In the genomic region with DNA sequence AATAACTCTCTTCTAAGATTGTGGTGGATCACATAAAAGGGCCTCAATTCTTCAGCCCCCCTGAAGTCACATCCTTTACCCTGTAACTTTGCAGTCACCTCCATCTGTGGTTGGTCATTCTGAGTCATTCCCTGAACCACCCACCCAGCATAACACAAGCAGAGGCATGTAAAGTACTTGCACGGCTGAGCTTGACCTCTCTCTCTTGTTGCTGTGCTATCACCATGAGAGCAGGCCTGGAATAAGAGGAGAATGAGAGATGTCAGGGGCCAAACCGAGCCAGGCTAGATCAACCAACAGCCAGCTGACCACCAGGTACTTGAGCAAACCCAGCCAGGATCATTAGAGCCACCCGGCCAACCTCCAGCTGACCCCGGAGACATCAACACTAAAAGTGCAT, we compare ENCODE assay signal across 1 cellular context.
TF ChIP-seq lines count a peak whose summit lies in the region.

No MANE protein-coding gene starts in this region.

TF ChIP-seq in GM12878, 131 proteins besides CTCF, POLR2A, EP300 and RAD21 (continued from another document):
- TF ChIP-seq MEF2A (IDR thresholded peaks at IDR 0.05; ENCODE audit: insufficient read depth, low read depth, low read length) (0 out of 2 replicates have a peak, but pooled peaks have one; percentile 14), NFYA (IDR thresholded peaks at IDR 0.05; ENCODE audit: borderline replicate concordance, low read depth, low read length) (no peak), NBN (IDR thresholded peaks at IDR 0.05) (peak; percentile 48; the same call in 1 of the 2 replicates), CBX5 (IDR thresholded peaks at IDR 0.05; ENCODE audit: low read depth) (no peak), ASH2L (IDR thresholded peaks at IDR 0.05; ENCODE audit: borderline replicate concordance, low read depth) (no peak), YBX1 (IDR thresholded peaks at IDR 0.05) (no peak), ZNF24 (IDR thresholded peaks at IDR 0.05) (no peak), WRNIP1 (IDR thresholded peaks at IDR 0.05; ENCODE audit: borderline replicate concordance, low read depth, low read length) (no peak), NR2C1 (IDR thresholded peaks at IDR 0.05) (no peak), RFX5 (IDR thresholded peaks at IDR 0.05; ENCODE audit: low read depth, low read length) (no peak), IKZF2 (IDR thresholded peaks at IDR 0.05) (peak; percentile 48 to 54; a peak in 3 of 4 replicates), RAD51 (IDR thresholded peaks at IDR 0.05) (no peak), ZSCAN29 (IDR thresholded peaks at IDR 0.05) (no peak), KLF5 (IDR thresholded peaks at IDR 0.05; ENCODE audit: partially characterized antibody) (no peak), BCL11A (IDR thresholded peaks at IDR 0.05; ENCODE audit: low read depth, low read length) (peak; percentile 97), NR2C2 (IDR thresholded peaks at IDR 0.05; ENCODE audit: borderline replicate concordance, control insufficient read depth, insufficient read length, low read depth) (no peak), EZH2 (IDR thresholded peaks at IDR 0.05; ENCODE audit: borderline replicate concordance, control insufficient read depth, low read depth, low read length) (no peak), HCFC1 (IDR thresholded peaks at IDR 0.05; ENCODE audit: low read length) (no peak), SPI1 (IDR thresholded peaks at IDR 0.05; ENCODE audit: borderline replicate concordance, insufficient read depth, low read depth, low read length) (no peak), DPF2 (IDR thresholded peaks at IDR 0.05) (peak; percentile 90), CBX3 (IDR thresholded peaks at IDR 0.05; ENCODE audit: borderline replicate concordance, low read depth) (no peak), BRCA1 (IDR thresholded peaks at IDR 0.05; ENCODE audit: low read depth, low read length) (no peak)
- TF ChIP-seq, protein P1, sequence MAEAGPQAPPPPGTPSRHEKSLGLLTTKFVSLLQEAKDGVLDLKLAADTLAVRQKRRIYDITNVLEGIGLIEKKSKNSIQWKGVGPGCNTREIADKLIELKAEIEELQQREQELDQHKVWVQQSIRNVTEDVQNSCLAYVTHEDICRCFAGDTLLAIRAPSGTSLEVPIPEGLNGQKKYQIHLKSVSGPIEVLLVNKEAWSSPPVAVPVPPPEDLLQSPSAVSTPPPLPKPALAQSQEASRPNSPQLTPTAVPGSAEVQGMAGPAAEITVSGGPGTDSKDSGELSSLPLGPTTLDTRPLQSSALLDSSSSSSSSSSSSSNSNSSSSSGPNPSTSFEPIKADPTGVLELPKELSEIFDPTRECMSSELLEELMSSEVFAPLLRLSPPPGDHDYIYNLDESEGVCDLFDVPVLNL (IDR thresholded peaks at IDR 0.05; ENCODE audit: low read depth, low read length), result no peak
- TF ChIP-seq, protein P2, sequence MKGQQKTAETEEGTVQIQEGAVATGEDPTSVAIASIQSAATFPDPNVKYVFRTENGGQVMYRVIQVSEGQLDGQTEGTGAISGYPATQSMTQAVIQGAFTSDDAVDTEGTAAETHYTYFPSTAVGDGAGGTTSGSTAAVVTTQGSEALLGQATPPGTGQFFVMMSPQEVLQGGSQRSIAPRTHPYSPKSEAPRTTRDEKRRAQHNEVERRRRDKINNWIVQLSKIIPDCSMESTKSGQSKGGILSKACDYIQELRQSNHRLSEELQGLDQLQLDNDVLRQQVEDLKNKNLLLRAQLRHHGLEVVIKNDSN (IDR thresholded peaks at IDR 0.05; ENCODE audit: borderline replicate concordance, extremely low read length, insufficient read depth, low read depth, low read length), result no peak
- TF ChIP-seq, protein P3, sequence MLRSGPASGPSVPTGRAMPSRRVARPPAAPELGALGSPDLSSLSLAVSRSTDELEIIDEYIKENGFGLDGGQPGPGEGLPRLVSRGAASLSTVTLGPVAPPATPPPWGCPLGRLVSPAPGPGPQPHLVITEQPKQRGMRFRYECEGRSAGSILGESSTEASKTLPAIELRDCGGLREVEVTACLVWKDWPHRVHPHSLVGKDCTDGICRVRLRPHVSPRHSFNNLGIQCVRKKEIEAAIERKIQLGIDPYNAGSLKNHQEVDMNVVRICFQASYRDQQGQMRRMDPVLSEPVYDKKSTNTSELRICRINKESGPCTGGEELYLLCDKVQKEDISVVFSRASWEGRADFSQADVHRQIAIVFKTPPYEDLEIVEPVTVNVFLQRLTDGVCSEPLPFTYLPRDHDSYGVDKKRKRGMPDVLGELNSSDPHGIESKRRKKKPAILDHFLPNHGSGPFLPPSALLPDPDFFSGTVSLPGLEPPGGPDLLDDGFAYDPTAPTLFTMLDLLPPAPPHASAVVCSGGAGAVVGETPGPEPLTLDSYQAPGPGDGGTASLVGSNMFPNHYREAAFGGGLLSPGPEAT (IDR thresholded peaks at IDR 0.05; ENCODE audit: low read depth), result no peak
- TF ChIP-seq, protein P4, sequence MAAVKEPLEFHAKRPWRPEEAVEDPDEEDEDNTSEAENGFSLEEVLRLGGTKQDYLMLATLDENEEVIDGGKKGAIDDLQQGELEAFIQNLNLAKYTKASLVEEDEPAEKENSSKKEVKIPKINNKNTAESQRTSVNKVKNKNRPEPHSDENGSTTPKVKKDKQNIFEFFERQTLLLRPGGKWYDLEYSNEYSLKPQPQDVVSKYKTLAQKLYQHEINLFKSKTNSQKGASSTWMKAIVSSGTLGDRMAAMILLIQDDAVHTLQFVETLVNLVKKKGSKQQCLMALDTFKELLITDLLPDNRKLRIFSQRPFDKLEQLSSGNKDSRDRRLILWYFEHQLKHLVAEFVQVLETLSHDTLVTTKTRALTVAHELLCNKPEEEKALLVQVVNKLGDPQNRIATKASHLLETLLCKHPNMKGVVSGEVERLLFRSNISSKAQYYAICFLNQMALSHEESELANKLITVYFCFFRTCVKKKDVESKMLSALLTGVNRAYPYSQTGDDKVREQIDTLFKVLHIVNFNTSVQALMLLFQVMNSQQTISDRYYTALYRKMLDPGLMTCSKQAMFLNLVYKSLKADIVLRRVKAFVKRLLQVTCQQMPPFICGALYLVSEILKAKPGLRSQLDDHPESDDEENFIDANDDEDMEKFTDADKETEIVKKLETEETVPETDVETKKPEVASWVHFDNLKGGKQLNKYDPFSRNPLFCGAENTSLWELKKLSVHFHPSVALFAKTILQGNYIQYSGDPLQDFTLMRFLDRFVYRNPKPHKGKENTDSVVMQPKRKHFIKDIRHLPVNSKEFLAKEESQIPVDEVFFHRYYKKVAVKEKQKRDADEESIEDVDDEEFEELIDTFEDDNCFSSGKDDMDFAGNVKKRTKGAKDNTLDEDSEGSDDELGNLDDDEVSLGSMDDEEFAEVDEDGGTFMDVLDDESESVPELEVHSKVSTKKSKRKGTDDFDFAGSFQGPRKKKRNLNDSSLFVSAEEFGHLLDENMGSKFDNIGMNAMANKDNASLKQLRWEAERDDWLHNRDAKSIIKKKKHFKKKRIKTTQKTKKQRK (IDR thresholded peaks at IDR 0.05; ENCODE audit: low read depth, low read length), result no peak
- TF ChIP-seq, protein P5, sequence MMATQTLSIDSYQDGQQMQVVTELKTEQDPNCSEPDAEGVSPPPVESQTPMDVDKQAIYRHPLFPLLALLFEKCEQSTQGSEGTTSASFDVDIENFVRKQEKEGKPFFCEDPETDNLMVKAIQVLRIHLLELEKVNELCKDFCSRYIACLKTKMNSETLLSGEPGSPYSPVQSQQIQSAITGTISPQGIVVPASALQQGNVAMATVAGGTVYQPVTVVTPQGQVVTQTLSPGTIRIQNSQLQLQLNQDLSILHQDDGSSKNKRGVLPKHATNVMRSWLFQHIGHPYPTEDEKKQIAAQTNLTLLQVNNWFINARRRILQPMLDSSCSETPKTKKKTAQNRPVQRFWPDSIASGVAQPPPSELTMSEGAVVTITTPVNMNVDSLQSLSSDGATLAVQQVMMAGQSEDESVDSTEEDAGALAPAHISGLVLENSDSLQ (IDR thresholded peaks at IDR 0.05), result no peak
